ENCODE assay signal across 40 cellular contexts in genomic region chr14:32630701-32631100, GRCh38.
"Had no signal": no experiment of that assay in that cellular context is flagged by ENCODE, and none has a peak within 500 bp of the region (broad histone marks: within the 10 kb centered on the region; RNA-seq: fewer than 3 reads in every experiment).

No MANE protein-coding gene starts in this region.

- H3K27me3 ChIP-seq: ascending aorta, cardiac muscle cell had no signal

- DNase-seq: activated CD4-positive, alpha-beta memory T cell treated with anti-CD3 and anti-CD28 coated beads, Interleukin-2, amount 10 ng/mL, durations not matched to agents 7 days and 5 days; activated CD4-positive, alpha-beta T cell treated with anti-CD3 and anti-CD28 coated beads for 1 hour; activated CD4-positive, alpha-beta T cell treated with anti-CD3 and anti-CD28 coated beads for 36 hours; activated CD4-positive, alpha-beta T cell treated with anti-CD3 and anti-CD28 coated beads for 48 hours; activated CD4-positive, alpha-beta T cell treated with anti-CD3 and anti-CD28 coated beads, Interleukin-2, amount 10 ng/mL, durations not matched to agents 7 days and 5 days; activated CD4-positive, alpha-beta T cell treated with anti-CD3 and anti-CD28 coated beads, Interleukin-2, amount 50 U/mL, for 48 hours; activated CD4-positive, CD25-positive, alpha-beta regulatory T cell; activated CD8-positive, alpha-beta memory T cell treated with anti-CD3 and anti-CD28 coated beads for 24 hours; activated CD8-positive, alpha-beta memory T cell treated with anti-CD3 and anti-CD28 coated beads, Interleukin-2, amount 10 ng/mL, durations not matched to agents 7 days and 5 days; activated CD8-positive, alpha-beta memory T cell treated with anti-CD3 and anti-CD28 coated beads, Interleukin-2, amount 50 U/mL, for 48 hours; activated CD8-positive, alpha-beta T cell treated with anti-CD3 and anti-CD28 coated beads, Interleukin-2, amount 10 ng/mL, durations not matched to agents 7 days and 5 days; activated effector memory CD4-positive, alpha-beta T cell treated with Interleukin-2 at 50 U/mL for 16 hours; activated gamma-delta T cell; activated naive CD4-positive, alpha-beta T cell treated with anti-CD3 and anti-CD28 coated beads, Interleukin-2, amount 10 ng/mL, durations not matched to agents 7 days and 5 days; activated naive CD4-positive, alpha-beta T cell treated with Interleukin-2 at 50 U/mL for 16 hours; activated naive CD8-positive, alpha-beta T cell treated with anti-CD3 and anti-CD28 coated beads, Interleukin-2, amount 10 ng/mL, durations not matched to agents 7 days and 5 days; activated naive CD8-positive, alpha-beta T cell treated with anti-CD3 and anti-CD28 coated beads, Interleukin-2, amount 50 U/mL, for 24 hours; activated T-cell treated with anti-CD3 and anti-CD28 coated beads, Interleukin-2, amount 50 U/mL, for 24 hours; activated T-cell treated with anti-CD3 and anti-CD28 coated beads, Interleukin-2, amount 50 U/mL, for 48 hours; amygdala; anterior cingulate cortex; caudate nucleus; cerebellar nuclear complex; T-helper 1 cell; T-helper 2 cell; T-helper 9 cell; WERI-Rb-1 had no signal

- H3K4me3 Mint-ChIP-seq: activated CD4-positive, alpha-beta memory T cell treated with anti-CD3 and anti-CD28 coated beads, Interleukin-2, amount 10 ng/mL, durations not matched to agents 7 days and 5 days; activated CD4-positive, alpha-beta T cell treated with anti-CD3 and anti-CD28 coated beads for 36 hours; activated CD4-positive, alpha-beta T cell treated with anti-CD3 and anti-CD28 coated beads, Interleukin-2, amount 10 ng/mL, durations not matched to agents 7 days and 5 days; activated CD8-positive, alpha-beta memory T cell treated with anti-CD3 and anti-CD28 coated beads, Interleukin-2, amount 10 ng/mL, durations not matched to agents 7 days and 5 days; activated CD8-positive, alpha-beta T cell treated with anti-CD3 and anti-CD28 coated beads, Interleukin-2, amount 10 ng/mL, durations not matched to agents 7 days and 5 days; activated naive CD4-positive, alpha-beta T cell treated with anti-CD3 and anti-CD28 coated beads, Interleukin-2, amount 10 ng/mL, durations not matched to agents 7 days and 5 days; activated naive CD4-positive, alpha-beta T cell treated with anti-CD3 and anti-CD28 coated beads, Interleukin-2, amount 50 U/mL, for 24 hours; activated naive CD8-positive, alpha-beta T cell; activated naive CD8-positive, alpha-beta T cell treated with anti-CD3 and anti-CD28 coated beads, Interleukin-2, amount 10 ng/mL, durations not matched to agents 7 days and 5 days; activated naive CD8-positive, alpha-beta T cell treated with anti-CD3 and anti-CD28 coated beads, Interleukin-2, amount 50 U/mL, for 24 hours; activated T-cell treated with anti-CD3 and anti-CD28 coated beads, Interleukin-2, amount 50 U/mL, for 24 hours; brain; central memory CD8-positive, alpha-beta T cell; T-helper 1 cell treated with Interleukin-12 subunit alpha and Interleukin-12 subunit beta and Interleukin-4 antibody, amounts not matched to agents 30 μg/mL and 1 μg/mL, for 36 hours; T-helper 2 cell treated with Interferon-gamma antibody and Interleukin-4, amounts not matched to agents 5 μg/mL and 100 μg/mL, for 36 hours; WTC11 had no signal

- H3K27me3 Mint-ChIP-seq: activated CD4-positive, alpha-beta memory T cell treated with anti-CD3 and anti-CD28 coated beads, Interleukin-2, amount 10 ng/mL, durations not matched to agents 7 days and 5 days; activated CD4-positive, alpha-beta T cell treated with anti-CD3 and anti-CD28 coated beads for 36 hours; activated CD4-positive, alpha-beta T cell treated with anti-CD3 and anti-CD28 coated beads, Interleukin-2, amount 10 ng/mL, durations not matched to agents 7 days and 5 days; activated CD8-positive, alpha-beta memory T cell treated with anti-CD3 and anti-CD28 coated beads, Interleukin-2, amount 10 ng/mL, durations not matched to agents 7 days and 5 days; activated naive CD4-positive, alpha-beta T cell treated with anti-CD3 and anti-CD28 coated beads, Interleukin-2, amount 10 ng/mL, durations not matched to agents 7 days and 5 days; activated naive CD4-positive, alpha-beta T cell treated with anti-CD3 and anti-CD28 coated beads, Interleukin-2, amount 50 U/mL, for 24 hours; activated naive CD8-positive, alpha-beta T cell; activated naive CD8-positive, alpha-beta T cell treated with anti-CD3 and anti-CD28 coated beads, Interleukin-2, amount 10 ng/mL, durations not matched to agents 7 days and 5 days; activated naive CD8-positive, alpha-beta T cell treated with anti-CD3 and anti-CD28 coated beads, Interleukin-2, amount 50 U/mL, for 24 hours; activated T-cell treated with anti-CD3 and anti-CD28 coated beads, Interleukin-2, amount 50 U/mL, for 24 hours; brain; central memory CD8-positive, alpha-beta T cell had no signal

- ATAC-seq: activated CD4-positive, alpha-beta T cell treated with anti-CD3 and anti-CD28 coated beads for 36 hours; activated CD4-positive, CD25-positive, alpha-beta regulatory T cell treated with anti-CD3 and anti-CD28 coated beads, Interleukin-2, amount 50 U/mL, for 24 hours; activated CD8-positive, alpha-beta memory T cell treated with anti-CD3 and anti-CD28 coated beads, Interleukin-2, amount 10 ng/mL, durations not matched to agents 7 days and 5 days; activated CD8-positive, alpha-beta T cell treated with anti-CD3 and anti-CD28 coated beads, Interleukin-2, amount 10 ng/mL, durations not matched to agents 7 days and 5 days; activated naive CD8-positive, alpha-beta T cell treated with anti-CD3 and anti-CD28 coated beads, Interleukin-2, amount 50 U/mL, for 24 hours; WTC11 had no signal

- H3K36me3 ChIP-seq: cardiac muscle cell, WERI-Rb-1 had no signal

- H3K4me3 ChIP-seq: ascending aorta, cardiac muscle cell had no signal

- H3K27ac Mint-ChIP-seq: activated CD4-positive, alpha-beta memory T cell treated with anti-CD3 and anti-CD28 coated beads, Interleukin-2, amount 10 ng/mL, durations not matched to agents 7 days and 5 days; activated CD4-positive, alpha-beta T cell treated with anti-CD3 and anti-CD28 coated beads for 36 hours; activated CD4-positive, alpha-beta T cell treated with anti-CD3 and anti-CD28 coated beads, Interleukin-2, amount 10 ng/mL, durations not matched to agents 7 days and 5 days; activated CD8-positive, alpha-beta memory T cell treated with anti-CD3 and anti-CD28 coated beads, Interleukin-2, amount 10 ng/mL, durations not matched to agents 7 days and 5 days; activated CD8-positive, alpha-beta T cell treated with anti-CD3 and anti-CD28 coated beads, Interleukin-2, amount 10 ng/mL, durations not matched to agents 7 days and 5 days; activated naive CD4-positive, alpha-beta T cell treated with anti-CD3 and anti-CD28 coated beads, Interleukin-2, amount 10 ng/mL, durations not matched to agents 7 days and 5 days; activated naive CD4-positive, alpha-beta T cell treated with anti-CD3 and anti-CD28 coated beads, Interleukin-2, amount 50 U/mL, for 24 hours; activated naive CD8-positive, alpha-beta T cell; activated naive CD8-positive, alpha-beta T cell treated with anti-CD3 and anti-CD28 coated beads, Interleukin-2, amount 10 ng/mL, durations not matched to agents 7 days and 5 days; activated naive CD8-positive, alpha-beta T cell treated with anti-CD3 and anti-CD28 coated beads, Interleukin-2, amount 50 U/mL, for 24 hours; activated T-cell treated with anti-CD3 and anti-CD28 coated beads, Interleukin-2, amount 50 U/mL, for 24 hours; activated T-helper 2 cell treated with anti-CD3 and anti-CD28 coated beads, Interferon-gamma antibody, Interleukin-2, Interleukin-4, amounts not matched to agents 10 μg/mL and 5 μg/mL and 100 μg/mL, durations not matched to agents 14 hours and 24 hours and 36 hours; T-helper 1 cell treated with Interleukin-12 subunit alpha and Interleukin-12 subunit beta and Interleukin-4 antibody, amounts not matched to agents 30 μg/mL and 1 μg/mL, for 36 hours; T-helper 2 cell treated with Interferon-gamma antibody and Interleukin-4, amounts not matched to agents 5 μg/mL and 100 μg/mL, for 36 hours; WTC11 had no signal

- H3K4me1 Mint-ChIP-seq: activated CD4-positive, alpha-beta memory T cell treated with anti-CD3 and anti-CD28 coated beads, Interleukin-2, amount 10 ng/mL, durations not matched to agents 7 days and 5 days; activated CD4-positive, alpha-beta T cell treated with anti-CD3 and anti-CD28 coated beads for 36 hours; activated CD8-positive, alpha-beta memory T cell treated with anti-CD3 and anti-CD28 coated beads, Interleukin-2, amount 10 ng/mL, durations not matched to agents 7 days and 5 days; activated naive CD4-positive, alpha-beta T cell treated with anti-CD3 and anti-CD28 coated beads, Interleukin-2, amount 50 U/mL, for 24 hours; activated naive CD8-positive, alpha-beta T cell treated with anti-CD3 and anti-CD28 coated beads, Interleukin-2, amount 50 U/mL, for 24 hours; central memory CD8-positive, alpha-beta T cell had no signal

- H3K9me3 Mint-ChIP-seq: activated CD4-positive, alpha-beta T cell treated with anti-CD3 and anti-CD28 coated beads, Interleukin-2, amount 10 ng/mL, durations not matched to agents 7 days and 5 days; activated naive CD4-positive, alpha-beta T cell treated with anti-CD3 and anti-CD28 coated beads, Interleukin-2, amount 10 ng/mL, durations not matched to agents 7 days and 5 days; activated T-helper 2 cell treated with anti-CD3 and anti-CD28 coated beads, Interferon-gamma antibody, Interleukin-2, Interleukin-4, amounts not matched to agents 10 μg/mL and 5 μg/mL and 100 μg/mL, durations not matched to agents 14 hours and 24 hours and 36 hours; brain; T-helper 2 cell treated with Interferon-gamma antibody and Interleukin-4, amounts not matched to agents 5 μg/mL and 100 μg/mL, for 36 hours had no signal

- FAIRE-seq: bronchial epithelial cell, TTC549 had no signal

- H3K9me3 ChIP-seq: ascending aorta had no signal

- H3K27ac ChIP-seq: ascending aorta, cardiac muscle cell, WERI-Rb-1 had no signal

- H3K36me3 Mint-ChIP-seq: activated CD8-positive, alpha-beta memory T cell treated with anti-CD3 and anti-CD28 coated beads, Interleukin-2, amount 10 ng/mL, durations not matched to agents 7 days and 5 days; activated naive CD4-positive, alpha-beta T cell treated with anti-CD3 and anti-CD28 coated beads, Interleukin-2, amount 10 ng/mL, durations not matched to agents 7 days and 5 days; activated naive CD4-positive, alpha-beta T cell treated with anti-CD3 and anti-CD28 coated beads, Interleukin-2, amount 50 U/mL, for 24 hours; activated naive CD8-positive, alpha-beta T cell treated with anti-CD3 and anti-CD28 coated beads, Interleukin-2, amount 10 ng/mL, durations not matched to agents 7 days and 5 days; WTC11 had no signal
